ENCODE assay signal across 1 cellular context in the genomic region with DNA sequence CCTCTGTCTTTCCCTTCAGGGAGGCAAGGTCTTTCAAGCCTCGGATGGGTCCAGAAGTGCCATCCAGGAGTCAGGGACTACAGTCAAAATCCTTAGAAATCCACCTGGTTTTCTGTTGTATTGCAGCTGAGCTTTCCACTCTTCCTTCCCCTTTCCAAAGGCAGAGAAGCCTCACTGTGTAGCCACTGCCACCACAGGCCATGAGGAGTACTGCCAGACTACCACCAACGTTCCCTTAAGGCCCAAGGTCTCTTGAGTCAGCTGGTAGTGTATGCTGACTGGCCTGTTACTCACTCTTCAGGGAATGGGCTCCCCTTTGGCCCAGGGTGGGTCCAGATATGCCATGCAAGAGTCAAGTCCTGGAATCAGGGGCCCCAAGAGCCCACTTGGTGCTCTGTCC.
TF ChIP-seq lines count a peak whose summit lies in the region.

No MANE protein-coding gene starts in this region.

TF ChIP-seq in HepG2, 621 proteins besides CTCF, POLR2A, EP300 and RAD21 (continued from another document):
- TF ChIP-seq, protein P1, sequence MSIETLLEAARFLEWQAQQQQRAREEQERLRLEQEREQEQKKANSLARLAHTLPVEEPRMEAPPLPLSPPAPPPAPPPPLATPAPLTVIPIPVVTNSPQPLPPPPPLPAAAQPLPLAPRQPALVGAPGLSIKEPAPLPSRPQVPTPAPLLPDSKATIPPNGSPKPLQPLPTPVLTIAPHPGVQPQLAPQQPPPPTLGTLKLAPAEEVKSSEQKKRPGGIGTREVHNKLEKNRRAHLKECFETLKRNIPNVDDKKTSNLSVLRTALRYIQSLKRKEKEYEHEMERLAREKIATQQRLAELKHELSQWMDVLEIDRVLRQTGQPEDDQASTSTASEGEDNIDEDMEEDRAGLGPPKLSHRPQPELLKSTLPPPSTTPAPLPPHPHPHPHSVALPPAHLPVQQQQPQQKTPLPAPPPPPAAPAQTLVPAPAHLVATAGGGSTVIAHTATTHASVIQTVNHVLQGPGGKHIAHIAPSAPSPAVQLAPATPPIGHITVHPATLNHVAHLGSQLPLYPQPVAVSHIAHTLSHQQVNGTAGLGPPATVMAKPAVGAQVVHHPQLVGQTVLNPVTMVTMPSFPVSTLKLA (IDR thresholded peaks at IDR 0.05): no peak
- TF ChIP-seq ZSCAN30 (CRISPR knock-in tag; IDR thresholded peaks at IDR 0.05): no peak
- TF ChIP-seq ZNF24 (IDR thresholded peaks at IDR 0.05): no peak
- no peak for TF ChIP-seq FIP1L1 (IDR thresholded peaks at IDR 0.05; ENCODE audit: borderline replicate concordance, insufficient read depth, low read depth, low read length)
- no peak for TF ChIP-seq ELF3 (CRISPR knock-in tag; IDR thresholded peaks at IDR 0.05)
- no peak for TF ChIP-seq ZNF17 (CRISPR knock-in tag; IDR thresholded peaks at IDR 0.05)
- TF ChIP-seq ZFP62 (CRISPR knock-in tag; IDR thresholded peaks at IDR 0.05): no peak
- no peak for TF ChIP-seq ELF1 (CRISPR knock-in tag; IDR thresholded peaks at IDR 0.05)
- no peak for TF ChIP-seq ZNF124 (CRISPR knock-in tag; IDR thresholded peaks at IDR 0.05)
- TF ChIP-seq, protein P2, sequence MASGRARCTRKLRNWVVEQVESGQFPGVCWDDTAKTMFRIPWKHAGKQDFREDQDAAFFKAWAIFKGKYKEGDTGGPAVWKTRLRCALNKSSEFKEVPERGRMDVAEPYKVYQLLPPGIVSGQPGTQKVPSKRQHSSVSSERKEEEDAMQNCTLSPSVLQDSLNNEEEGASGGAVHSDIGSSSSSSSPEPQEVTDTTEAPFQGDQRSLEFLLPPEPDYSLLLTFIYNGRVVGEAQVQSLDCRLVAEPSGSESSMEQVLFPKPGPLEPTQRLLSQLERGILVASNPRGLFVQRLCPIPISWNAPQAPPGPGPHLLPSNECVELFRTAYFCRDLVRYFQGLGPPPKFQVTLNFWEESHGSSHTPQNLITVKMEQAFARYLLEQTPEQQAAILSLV (CRISPR knock-in tag; IDR thresholded peaks at IDR 0.05; ENCODE audit: borderline replicate concordance): no peak
